22 cellular contexts compared by ENCODE assay signal in genomic region chr11:17445240-17445795, GRCh38. TPM values are rescaled to one million over a fixed set of nuclear protein-coding genes. Genes with fewer than 3 reads are reported as not detected.
"Had no signal": no experiment of that assay in that cellular context is flagged by ENCODE, and none has a peak within 500 bp of the region (broad histone marks: within the 10 kb centered on the region; RNA-seq: fewer than 3 reads in every experiment).

No MANE protein-coding gene starts in this region.

- H3K4me3 ChIP-seq: adrenal gland, colonic mucosa had no signal

- DNase-seq: activated CD4-positive, alpha-beta T cell treated with anti-CD3 and anti-CD28 coated beads for 48 hours; activated CD4-positive, alpha-beta T cell treated with anti-CD3 and anti-CD28 coated beads, Interleukin-2, amount 50 U/mL, for 4 hours; activated CD4-positive, CD25-positive, alpha-beta regulatory T cell treated with anti-CD3 and anti-CD28 coated beads, Interleukin-2, amount 50 U/mL, for 72 hours; activated CD8-positive, alpha-beta memory T cell treated with anti-CD3 and anti-CD28 coated beads, Interleukin-2, amount 50 U/mL, for 48 hours; activated CD8-positive, alpha-beta T cell treated with anti-CD3 and anti-CD28 coated beads, Interleukin-2, amount 10 ng/mL, durations not matched to agents 7 days and 5 days; activated naive CD4-positive, alpha-beta T cell treated with anti-CD3 and anti-CD28 coated beads, Interleukin-2, amount 50 U/mL, for 16 hours; activated naive CD8-positive, alpha-beta T cell treated with anti-CD3 and anti-CD28 coated beads, Interleukin-2, amount 10 ng/mL, durations not matched to agents 7 days and 5 days; activated T-cell treated with anti-CD3 and anti-CD28 coated beads, Interleukin-2, amount 50 U/mL, for 1 hour; adrenal gland; anterior cingulate cortex; cerebellar nuclear complex; colonic mucosa; Kasumi-1; KBM-7; NCI-H1092 treated with DMSO at 0.1 percent for 48 hours; NCI-H1436; NCI-H187; NCI-H446; NCI-H524; RPMI8226; SW 1271 had no signal

- H3K27me3 ChIP-seq: adrenal gland, colonic mucosa had no signal

- H3K36me3 ChIP-seq: adrenal gland, colonic mucosa had no signal

- H3K27ac ChIP-seq: adrenal gland, colonic mucosa had no signal

- H3K4me1 ChIP-seq: adrenal gland, colonic mucosa had no signal

- H3K9me3 ChIP-seq: adrenal gland, colonic mucosa had no signal

RNA-seq across cellular contexts. Expression of gene ABCC8, which starts 31.3 kb away (rescaled TPM):
- total RNA-seq: activated naive CD8-positive, alpha-beta T cell treated with anti-CD3 and anti-CD28 coated beads, Interleukin-2, amount 10 ng/mL, durations not matched to agents 7 days and 5 days; T-helper 1 cell treated with Interleukin-12 subunit alpha and Interleukin-12 subunit beta and Interleukin-4 antibody, amounts not matched to agents 30 ng/mL and 1 ng/mL, for 36 hours had no signal
